17 cellular contexts compared by ENCODE assay signal in the genomic region with DNA sequence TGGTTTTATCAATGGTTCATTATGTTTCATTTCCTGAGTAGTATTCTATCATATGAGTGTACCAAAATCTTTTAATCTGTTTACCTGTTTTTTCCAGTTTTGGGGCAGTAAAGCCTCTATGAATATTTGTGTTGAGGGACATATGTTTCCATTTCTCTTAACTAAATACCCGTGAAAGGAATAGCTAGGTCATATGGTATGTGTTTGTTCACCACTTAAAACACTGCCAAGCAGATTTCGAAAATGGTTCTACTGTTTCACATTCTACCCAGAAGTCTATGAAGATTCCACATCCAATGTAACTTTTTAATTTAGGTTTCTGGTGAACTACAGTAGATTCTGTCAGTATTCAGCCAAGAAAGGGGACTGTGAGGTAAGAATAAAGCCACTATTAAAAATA.
A peak's percentile ranks its signal among the peaks of the same experiment; 100 is the strongest.
DNase-seq lines count a peak whose midpoint lies in the region; ATAC-seq, FAIRE-seq and TF ChIP-seq lines count a peak whose summit lies in the region.
"Had no signal": no experiment of that assay in that cellular context is flagged by ENCODE, and none has a peak within 500 bp of the region (broad histone marks: within the 10 kb centered on the region; RNA-seq: fewer than 3 reads in every experiment).

No MANE protein-coding gene starts in this region.

- H3K27ac ChIP-seq in IMR-90 (ENCODE audit: insufficient read depth, low read length) (peak overlapping the region; percentile 44; the same call in 1 of the 2 replicates), mesendoderm (ENCODE audit: low read depth, low read length) (no peak overlapping the region)

- H3K4me2 ChIP-seq in IMR-90 (ENCODE audit: low read depth, low read length) (no peak overlapping the region), mesendoderm (ENCODE audit: low read length) (no peak overlapping the region)

- H2BK120ac ChIP-seq in IMR-90 (ENCODE audit: low read depth, low read length) (no peak overlapping the region), mesendoderm (ENCODE audit: low read depth, low read length) (no peak overlapping the region)

- peak; percentile 62 for DNase-seq in AG09319 (ENCODE audit: extremely low read depth, low read depth)
- DNase-seq in IMR-90 = peak; percentile 3
- peak; percentile 82 for DNase-seq in dedifferentiated amniotic fluid mesenchymal stem cell (ENCODE audit: extremely low spot score)
- DNase-seq in mesendoderm = no peak
- DNase-seq in HFFc6 = no peak
- no peak for DNase-seq in GM19239 (ENCODE audit: insufficient read length, low spot score)
- DNase-seq: COR-L47, DMS79, Karpas-422, MG63, NCI-H1092, NCI-H187, NCI-H446, PC-3 had no signal

- no peak overlapping the region for H3K14ac ChIP-seq in IMR-90 (replicated peaks; ENCODE audit: low read depth, low read length)

- no peak for FAIRE-seq in GM19239 (lab: Jason Lieb, UNC)
- FAIRE-seq: H54 had no signal

- H3K27ac Mint-ChIP-seq in HFFc6 = no peak overlapping the region

- H4K91ac ChIP-seq in IMR-90 (ENCODE audit: insufficient read depth, low read depth, low read length) = no peak overlapping the region

- intact Hi-C loops in IMR-90 (cut with micrococcal nuclease) = no loop called here

- H3K4ac ChIP-seq in IMR-90 (ENCODE audit: low read depth, low read length) (no peak overlapping the region), mesendoderm (ENCODE audit: low read depth, low read length) (peak overlapping the region; percentile 16)

- TF ChIP-seq RAD21 in IMR-90 (IDR thresholded peaks at IDR 0.05; ENCODE audit: low read length) = no peak

- no peaks in the 10 kb centered on the region for H4K20me1 ChIP-seq in IMR-90 (ENCODE audit: insufficient read depth, low read length)

- no peaks in the 10 kb centered on the region for H3K36me3 Mint-ChIP-seq in HFFc6 (ENCODE audit: low read depth)

- WGBS in IMR-90 (ENCODE audit: extremely low coverage in 2 of 2, insufficient read length in 1 of 2), 2 experiments = no CpG with 5 or more reads among the region's 2 CpGs
- WGBS in mesendoderm (ENCODE audit: extremely low coverage, insufficient coverage, low lambda C conversion rate) = no CpG with 5 or more reads among the region's 2 CpGs

- no peaks in the 10 kb centered on the region for H3K9me1 ChIP-seq in IMR-90 (ENCODE audit: insufficient read depth, low read length)

- no peaks in the 10 kb centered on the region for H3K79me2 ChIP-seq in mesendoderm (ENCODE audit: control insufficient read depth, insufficient read depth, low read length)

- H4K5ac ChIP-seq in IMR-90 (ENCODE audit: low read depth, low read length) (no peak overlapping the region; the same call in 1 of the 2 replicates), mesendoderm (ENCODE audit: low read length) (no peak overlapping the region)

- no peaks in the 10 kb centered on the region for H3K79me1 ChIP-seq in IMR-90 (ENCODE audit: low read depth in 1 of 2, low read length in 2 of 2)
- no peaks in the 10 kb centered on the region for H3K79me1 ChIP-seq in mesendoderm (ENCODE audit: low read length)

- H3K4me3 Mint-ChIP-seq in HFFc6 = no peak overlapping the region

- H3K9ac ChIP-seq in IMR-90 (ENCODE audit: low read depth, low read length) (no peak overlapping the region), mesendoderm (ENCODE audit: low read length) (no peak overlapping the region)

- dilution Hi-C loops in IMR-90 (cut with HindIII; ENCODE audit: low sequenced_read_pairs, unreplicated experiment) = no loop called here

- no peak overlapping the region for H2AK9ac ChIP-seq in IMR-90 (replicated peaks; ENCODE audit: low read depth, low read length, poor library complexity)

- no peak overlapping the region for H3K23ac ChIP-seq in IMR-90 (ENCODE audit: low read depth, low read length)
- H3K23ac ChIP-seq in mesendoderm (ENCODE audit: low read length) = no peak overlapping the region

- no peaks in the 10 kb centered on the region for H3K9me3 ChIP-seq in IMR-90 (ENCODE audit: control insufficient read depth, insufficient read depth, low read length)
- H3K9me3 ChIP-seq: MG63 had no signal

- no peak overlapping the region for H3K4me3 ChIP-seq in IMR-90 (ENCODE audit: insufficient read depth, low read depth, low read length)
- H3K4me3 ChIP-seq in mesendoderm (ENCODE audit: low read length) = no peak overlapping the region
- H3K4me3 ChIP-seq: MG63 had no signal

- CTCF ChIA-PET in IMR-90 (lab: Yijun Ruan, JAX) = interaction anchor here (1.2 kb wide), 1 partner anchor 20 kb away, joined by 5 read pairs; no protein-coding TSS in a partner anchor

- BruUV-seq in IMR-90 (replicated peaks; lab: Mats Ljungman, UMichigan) = no TSS peak

- peak; percentile 66 for ATAC-seq in IMR-90 (ENCODE audit: low read depth)
- ATAC-seq in GM19463 (IDR thresholded peaks at IDR 0.05; ENCODE audit: unreplicated experiment) = no peak
- no peak for ATAC-seq in HG02571 (IDR thresholded peaks at IDR 0.05; ENCODE audit: unreplicated experiment)
- ATAC-seq: PC-3 had no signal

- in situ Hi-C loops in IMR-90 (cut with MboI; ENCODE audit: low sequenced_read_pairs) = no loop called here

- no peak overlapping the region for H2AK5ac ChIP-seq in IMR-90 (ENCODE audit: low read depth, low read length)
- no peak overlapping the region for H2AK5ac ChIP-seq in mesendoderm (ENCODE audit: low read length)

- H3K4me1 Mint-ChIP-seq in HFFc6 (ENCODE audit: low read depth) = no peaks in the 10 kb centered on the region

- H2AFZ ChIP-seq in IMR-90 (replicated peaks; ENCODE audit: low read length, poor library complexity) = no peak overlapping the region

- TF ChIP-seq CTCF in AG09319 (IDR thresholded peaks at IDR 0.05; ENCODE audit: low read depth, low read length) = no peak
- no peak for TF ChIP-seq CTCF in IMR-90 (conservative IDR thresholded peaks at IDR 0.05; ENCODE audit: low read depth, low read length)
- no peak for TF ChIP-seq CTCF in HFFc6 (IDR thresholded peaks at IDR 0.05)

- H3K56ac ChIP-seq in IMR-90 (ENCODE audit: extremely low read depth, insufficient read depth, low read length) (no peak overlapping the region), mesendoderm (ENCODE audit: low read length) (no peak overlapping the region)

- H4K8ac ChIP-seq in IMR-90 (ENCODE audit: low read depth in 2 of 2, low read length in 2 of 2) = no peak overlapping the region
- H4K8ac ChIP-seq in mesendoderm (ENCODE audit: low read depth, low read length) = no peak overlapping the region

- H3K9me3 Mint-ChIP-seq in HFFc6 = no peaks in the 10 kb centered on the region

- H2BK5ac ChIP-seq in IMR-90 (ENCODE audit: low read depth, low read length, poor library complexity, severe bottlenecking) (no peak overlapping the region), mesendoderm (ENCODE audit: low read length) (no peak overlapping the region)

- H3K27me3 ChIP-seq in IMR-90 (ENCODE audit: control insufficient read depth, insufficient read depth, low read length) (no peaks in the 10 kb centered on the region), mesendoderm (ENCODE audit: insufficient read depth, low read length, poor library complexity) (no peaks in the 10 kb centered on the region)
- H3K27me3 ChIP-seq: MG63 had no signal

- no peaks in the 10 kb centered on the region for H3K36me3 ChIP-seq in IMR-90 (ENCODE audit: control insufficient read depth, insufficient read depth, low read length)
- H3K36me3 ChIP-seq in mesendoderm (ENCODE audit: control insufficient read depth, insufficient read depth, low read length) = no peaks in the 10 kb centered on the region
- H3K36me3 ChIP-seq: MG63 had no signal

- H3K4me1 ChIP-seq in IMR-90 (ENCODE audit: control insufficient read depth, insufficient read depth, low read length) (peaks cover 2% of the 10 kb centered on the region; the same call in 1 of the 2 replicates), mesendoderm (ENCODE audit: control insufficient read depth, low read depth, low read length) (no peaks in the 10 kb centered on the region)

- TF ChIP-seq POLR2A in IMR-90 (IDR thresholded peaks at IDR 0.05; ENCODE audit: low read depth, low read length) = no peak

- no peak overlapping the region for H2BK20ac ChIP-seq in IMR-90 (ENCODE audit: low read depth, low read length)

- no peak overlapping the region for H2BK15ac ChIP-seq in IMR-90 (ENCODE audit: low read depth, low read length)
- no peak overlapping the region for H2BK15ac ChIP-seq in mesendoderm (replicated peaks; ENCODE audit: low read depth)

- no peaks in the 10 kb centered on the region; the same call in 1 of the 2 replicates for H3K27me3 Mint-ChIP-seq in HFFc6 (ENCODE audit: insufficient read depth)

- H3K18ac ChIP-seq in IMR-90 (ENCODE audit: low read depth, low read length) = no peak overlapping the region
- H3K18ac ChIP-seq in mesendoderm (ENCODE audit: low read length) = no peak overlapping the region

- POLR2A ChIA-PET in IMR-90 (lab: Charles Lee; ENCODE audit: unreplicated experiment) = interaction anchor here (0.7 kb wide), 1 partner anchor 1662 kb away, joined by 7 read pairs; no protein-coding TSS in a partner anchor

TF ChIP-seq in IMR-90, 13 proteins besides CTCF, POLR2A, EP300 and RAD21 (continues in another document):
- no peak for TF ChIP-seq MAZ (IDR thresholded peaks at IDR 0.05; ENCODE audit: borderline replicate concordance, low read depth, low read length)
- no peak for TF ChIP-seq RFX5 (IDR thresholded peaks at IDR 0.05; ENCODE audit: low read depth, low read length)
- TF ChIP-seq SMC3 (IDR thresholded peaks at IDR 0.05; ENCODE audit: low read depth, low read length) = no peak
- no peak for TF ChIP-seq BHLHE40 (IDR thresholded peaks at IDR 0.05; ENCODE audit: low read depth, low read length)
- no peak for TF ChIP-seq MXI1 (IDR thresholded peaks at IDR 0.05; ENCODE audit: borderline replicate concordance, low read depth, low read length)
- TF ChIP-seq RCOR1 (IDR thresholded peaks at IDR 0.05; ENCODE audit: insufficient replicate concordance, low read length) = no peak
- TF ChIP-seq, protein P1, sequence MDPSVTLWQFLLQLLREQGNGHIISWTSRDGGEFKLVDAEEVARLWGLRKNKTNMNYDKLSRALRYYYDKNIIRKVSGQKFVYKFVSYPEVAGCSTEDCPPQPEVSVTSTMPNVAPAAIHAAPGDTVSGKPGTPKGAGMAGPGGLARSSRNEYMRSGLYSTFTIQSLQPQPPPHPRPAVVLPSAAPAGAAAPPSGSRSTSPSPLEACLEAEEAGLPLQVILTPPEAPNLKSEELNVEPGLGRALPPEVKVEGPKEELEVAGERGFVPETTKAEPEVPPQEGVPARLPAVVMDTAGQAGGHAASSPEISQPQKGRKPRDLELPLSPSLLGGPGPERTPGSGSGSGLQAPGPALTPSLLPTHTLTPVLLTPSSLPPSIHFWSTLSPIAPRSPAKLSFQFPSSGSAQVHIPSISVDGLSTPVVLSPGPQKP (IDR thresholded peaks at IDR 0.05; ENCODE audit: borderline replicate concordance, low read depth, low read length) = no peak
- TF ChIP-seq CEBPB (IDR thresholded peaks at IDR 0.05; ENCODE audit: low read depth, low read length) = no peak
- TF ChIP-seq, protein P2, sequence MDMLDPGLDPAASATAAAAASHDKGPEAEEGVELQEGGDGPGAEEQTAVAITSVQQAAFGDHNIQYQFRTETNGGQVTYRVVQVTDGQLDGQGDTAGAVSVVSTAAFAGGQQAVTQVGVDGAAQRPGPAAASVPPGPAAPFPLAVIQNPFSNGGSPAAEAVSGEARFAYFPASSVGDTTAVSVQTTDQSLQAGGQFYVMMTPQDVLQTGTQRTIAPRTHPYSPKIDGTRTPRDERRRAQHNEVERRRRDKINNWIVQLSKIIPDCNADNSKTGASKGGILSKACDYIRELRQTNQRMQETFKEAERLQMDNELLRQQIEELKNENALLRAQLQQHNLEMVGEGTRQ (IDR thresholded peaks at IDR 0.05; ENCODE audit: low read depth, low read length) = no peak

Comparison
In these comparisons a context has a peak if more than half of its experiments do, and no peak if none do; other contexts are left out.
1. DNase-seq: peak in AG09319 (single experiment), IMR-90 (single experiment) and dedifferentiated amniotic fluid mesenchymal stem cell (single experiment); none in mesendoderm (single experiment), HFFc6 (single experiment) and GM19239 (single experiment).